8 cellular contexts compared by ENCODE assay signal in the genomic region with DNA sequence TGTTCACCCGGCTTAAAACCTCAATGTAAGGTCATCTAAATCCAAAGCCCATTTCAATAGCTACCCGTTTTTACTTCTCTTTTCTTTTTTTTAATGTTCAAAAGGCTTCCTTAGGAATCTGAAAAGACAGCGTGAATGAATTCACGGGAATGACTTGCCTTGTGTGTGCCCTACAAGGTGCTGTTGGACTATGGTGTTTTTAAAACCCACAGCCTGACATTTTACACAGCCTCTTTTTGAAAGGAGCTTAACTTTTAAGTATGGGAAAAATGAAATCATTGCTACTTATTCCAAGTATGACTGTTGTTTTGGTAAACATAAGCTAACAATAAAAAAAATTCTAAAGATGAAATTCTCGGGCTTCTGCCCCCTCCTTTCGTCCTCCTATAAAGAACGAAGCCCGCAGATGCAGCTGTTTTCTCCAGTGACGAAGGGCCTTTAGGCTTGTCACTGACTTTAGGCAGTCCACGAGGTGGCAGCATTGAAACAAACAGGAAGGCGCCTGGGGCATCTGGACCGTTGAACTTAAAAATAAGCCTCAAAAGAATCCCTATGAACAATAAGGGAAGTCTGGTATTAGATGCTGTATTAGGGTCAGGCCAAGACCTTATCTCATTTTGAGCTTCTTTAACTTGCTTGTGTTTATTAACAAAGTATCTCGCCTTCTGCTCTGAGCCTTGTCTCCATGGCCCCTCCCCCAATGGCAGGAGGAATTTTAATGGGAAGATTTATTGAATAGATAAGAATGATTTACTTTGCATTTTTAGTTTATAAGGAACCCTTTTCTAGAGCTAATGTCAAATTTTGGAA.
DNase-seq lines count a peak whose midpoint lies in the region; ATAC-seq, FAIRE-seq and TF ChIP-seq lines count a peak whose summit lies in the region.

No MANE protein-coding gene starts in this region.

- H3K36me3 ChIP-seq in kidney epithelial cell (ENCODE audit: control insufficient read depth, insufficient read depth, low read length) = peaks cover 1% of the 10 kb centered on the region

- no peaks in the 10 kb centered on the region for H3K27me3 ChIP-seq in kidney epithelial cell (ENCODE audit: control insufficient read depth, insufficient read depth, low read length)

- no peak overlapping the region for H3K27ac ChIP-seq in caudate nucleus (ENCODE audit: low read depth, low read length)

- DNase-seq in GM12892 (ENCODE audit: insufficient read length) = peak; percentile 22
- peak; percentile 21 for DNase-seq in NCI-H2081 treated with DMSO at 0.1 percent for 48 hours (lab: John Stamatoyannopoulos, UW)
- peak; percentile 18 to 25 (median 22) for DNase-seq in activated CD4-positive, CD25-positive, alpha-beta regulatory T cell (lab: John Stamatoyannopoulos, UW)
- peak in 40 of 61 donors; percentile 0 to 63 (median 14) for DNase-seq in caudate nucleus (lab: John Stamatoyannopoulos, UW)
- DNase-seq in kidney epithelial cell (ENCODE audit: low read depth) = no peak
- DNase-seq in stimulated activated CD4-positive, alpha-beta T cell treated with anti-CD3 and anti-CD28 coated beads, Interleukin-1b, Interleukin-23, amount 100 ng/mL, for 4 hours (ENCODE audit: low read depth in 2 of 2) = peak; percentile 61 to 69

- TF ChIP-seq POLR2A in GM12892 (IDR thresholded peaks at IDR 0.05; ENCODE audit: low read depth, low read length) = no peak

- TF ChIP-seq CTCF in kidney epithelial cell (IDR thresholded peaks at IDR 0.05; ENCODE audit: insufficient read depth, low read length, poor library complexity, severe bottlenecking) = peak; percentile 76

- ATAC-seq in HG02852 (IDR thresholded peaks at IDR 0.05; ENCODE audit: unreplicated experiment) (peak; percentile 80), HG02571 (IDR thresholded peaks at IDR 0.05; ENCODE audit: unreplicated experiment) (no peak)

- H3K4me3 ChIP-seq in kidney epithelial cell (ENCODE audit: low read depth, low read length) = no peak overlapping the region

- FAIRE-seq in GM12892 (lab: Jason Lieb, UNC) = no peak
